26 cellular contexts compared by ENCODE assay signal in the genomic region with DNA sequence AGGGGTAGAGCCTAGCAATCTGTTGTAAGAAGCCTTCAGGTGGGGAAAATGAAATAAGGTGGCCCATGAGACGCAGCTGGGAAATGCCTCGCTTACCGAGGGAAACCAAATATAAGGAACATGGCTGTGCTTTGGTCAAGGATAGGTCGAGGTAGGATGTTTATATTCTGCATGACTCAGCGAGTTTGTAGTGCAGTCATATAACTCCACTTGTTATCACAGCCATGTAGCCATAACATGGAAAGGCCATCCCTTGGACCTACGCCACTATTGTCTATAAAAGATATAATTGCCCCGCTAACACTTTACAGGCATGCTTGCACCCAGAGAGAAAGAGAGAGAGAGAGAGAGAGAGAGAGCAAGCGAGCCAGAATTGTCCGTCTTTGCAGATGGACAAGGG.
"Had no signal": no experiment of that assay in that cellular context is flagged by ENCODE, and none has a peak within 500 bp of the region (broad histone marks: within the 10 kb centered on the region; RNA-seq: fewer than 3 reads in every experiment).

No MANE protein-coding gene starts in this region.

- H3K27ac Mint-ChIP-seq: dendritic cell treated with granulocyte-macrophage colony-stimulating factor and Interleukin-4, amounts not matched to agents 40 ng/mL and 50 ng/mL, for 4 days; effector memory CD8-positive, alpha-beta T cell; endodermal cell; mesothelial cell of epicardium; naive thymus-derived CD4-positive, alpha-beta T cell had no signal

- ATAC-seq: effector memory CD8-positive, alpha-beta T cell; esophagus mucosa; gastrocnemius medialis; heart right ventricle; left lung; left ventricle myocardium superior; lower lobe of right lung; naive thymus-derived CD4-positive, alpha-beta T cell had no signal

- H3K27ac ChIP-seq: coronary artery, epithelial cell of prostate, esophagus squamous epithelium, gastrocnemius medialis, heart right ventricle, left lung, lower lobe of right lung had no signal

- FAIRE-seq: endometrium, islet of Langerhans, kidney had no signal

- H3K9me3 Mint-ChIP-seq: dendritic cell treated with granulocyte-macrophage colony-stimulating factor and Interleukin-4, amounts not matched to agents 40 ng/mL and 50 ng/mL, for 4 days; effector memory CD8-positive, alpha-beta T cell had no signal

- H3K4me1 ChIP-seq: esophagus squamous epithelium, gastrocnemius medialis, heart right ventricle, left lung, lower lobe of right lung had no signal

- DNase-seq: effector CD8-positive, alpha-beta T cell; effector memory CD8-positive, alpha-beta T cell; endodermal cell; erythroblast; esophagus squamous epithelium; foreskin fibroblast; foreskin melanocyte; gastrocnemius medialis; glutamatergic neuron; head of caudate nucleus; heart right ventricle; hippocampal formation; kidney; kidney glomerular epithelial cell; left lung; left ventricle myocardium superior; lower lobe of right lung; mesenchymal stem cell; naive thymus-derived CD4-positive, alpha-beta T cell had no signal

- H3K36me3 Mint-ChIP-seq: mesothelial cell of epicardium; naive thymus-derived CD4-positive, alpha-beta T cell had no signal

- H3K9me3 ChIP-seq: esophagus squamous epithelium, gastrocnemius medialis, left lung, lower lobe of right lung had no signal

- H3K27me3 ChIP-seq: esophagus squamous epithelium, gastrocnemius medialis, heart right ventricle, left lung had no signal

- H3K27me3 Mint-ChIP-seq: dendritic cell treated with granulocyte-macrophage colony-stimulating factor and Interleukin-4, amounts not matched to agents 40 ng/mL and 50 ng/mL, for 4 days; effector memory CD8-positive, alpha-beta T cell had no signal

- H3K4me3 ChIP-seq: coronary artery, esophagus squamous epithelium, gastrocnemius medialis, heart right ventricle, left lung, lower lobe of right lung had no signal

- H3K36me3 ChIP-seq: esophagus squamous epithelium, gastrocnemius medialis, heart right ventricle, left lung, lower lobe of right lung had no signal

- H3K4me3 Mint-ChIP-seq: dendritic cell treated with granulocyte-macrophage colony-stimulating factor and Interleukin-4, amounts not matched to agents 40 ng/mL and 50 ng/mL, for 4 days; effector memory CD8-positive, alpha-beta T cell; endodermal cell; mesothelial cell of epicardium; naive thymus-derived CD4-positive, alpha-beta T cell had no signal

- H3K4me1 Mint-ChIP-seq: endodermal cell; mesothelial cell of epicardium; naive thymus-derived CD4-positive, alpha-beta T cell had no signal
